ENCODE assay signal across 11 cellular contexts in the genomic region with DNA sequence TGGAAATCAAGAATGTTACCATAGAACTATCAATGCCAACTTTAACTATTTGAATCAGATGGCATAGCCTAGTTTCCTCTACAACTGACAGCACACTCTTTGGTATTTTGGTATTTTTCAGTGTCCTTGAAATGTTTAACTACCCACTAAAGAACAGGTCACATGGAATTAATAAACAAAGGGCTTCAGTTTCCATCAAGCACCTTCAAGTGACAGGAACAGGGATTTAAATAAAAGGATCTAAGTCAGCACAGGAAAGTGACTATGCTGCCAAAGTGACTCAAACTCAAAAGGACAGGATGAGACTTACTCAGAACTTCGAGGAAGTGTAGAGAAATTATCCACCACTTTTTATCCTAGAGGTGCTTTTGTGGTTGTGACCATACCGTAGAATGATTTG. TPM values are rescaled to one million over a fixed set of nuclear protein-coding genes. Genes with fewer than 3 reads are reported as not detected.
"Had no signal": no experiment of that assay in that cellular context is flagged by ENCODE, and none has a peak within 500 bp of the region (broad histone marks: within the 10 kb centered on the region; RNA-seq: fewer than 3 reads in every experiment).

No MANE protein-coding gene starts in this region.

RNA-seq across cellular contexts. Expression of gene FCGR1A, which starts 20.2 kb away (rescaled TPM):
- total RNA-seq: activated B cell treated with CpG ODN at 0.5 μM for 24 hours; activated CD4-positive, alpha-beta memory T cell treated with anti-CD3 and anti-CD28 coated beads for 36 hours; activated CD4-positive, alpha-beta T cell treated with anti-CD3 and anti-CD28 coated beads, Interleukin-2, amount 10 ng/mL, durations not matched to agents 24 days and 14 days; activated CD8-positive, alpha-beta memory T cell treated with anti-CD3 and anti-CD28 coated beads for 36 hours; activated CD8-positive, alpha-beta T cell treated with anti-CD3 and anti-CD28 coated beads for 36 hours; activated naive CD8-positive, alpha-beta T cell treated with anti-CD3 and anti-CD28 coated beads for 36 hours; activated T-cell treated with anti-CD3 and anti-CD28 coated beads, Interleukin-2, amount 50 U/mL, for 4 hours; activated T-cell treated with anti-CD3 and anti-CD28 coated beads, Interleukin-2, amount 50 U/mL, for 72 hours; activated T-helper 1 cell treated with anti-CD3 and anti-CD28 coated beads, Interleukin-12 subunit alpha, Interleukin-12 subunit beta, Interleukin-2, Interleukin-4 antibody, amounts not matched to agents 30 ng/mL and 10 ng/mL and 1 ng/mL, durations not matched to agents 14 hours and 24 hours and 36 hours; activated T-helper 2 cell treated with anti-CD3 and anti-CD28 coated beads, Interferon-gamma antibody, Interleukin-2, Interleukin-4, amounts not matched to agents 10 μg/mL and 5 μg/mL and 100 μg/mL, durations not matched to agents 14 hours and 24 hours and 36 hours; astrocyte had no signal
